2 cellular contexts compared by ENCODE assay signal in genomic region chr1:1639368-1639767, GRCh38. TPM values are rescaled to one million over a fixed set of nuclear protein-coding genes. Genes with fewer than 3 reads are reported as not detected.
"Had no signal": no experiment of that assay in that cellular context is flagged by ENCODE, and none has a peak within 500 bp of the region (broad histone marks: within the 10 kb centered on the region; RNA-seq: fewer than 3 reads in every experiment).

No MANE protein-coding gene starts in this region.

RNA-seq across cellular contexts. Expression of gene MMP23B, which starts 7.4 kb away (rescaled TPM):
- total RNA-seq: SK-MEL-5 had no signal

RNA-seq across cellular contexts. Expression of gene FNDC10, which starts 39.4 kb away (rescaled TPM):
- total RNA-seq: HT-29 had no signal
